In genomic region chr16:51757124-51757470, GRCh38 we compare ENCODE assay signal across 25 cellular contexts.
"Had no signal": no experiment of that assay in that cellular context is flagged by ENCODE, and none has a peak within 500 bp of the region (broad histone marks: within the 10 kb centered on the region; RNA-seq: fewer than 3 reads in every experiment).

No MANE protein-coding gene starts in this region.

- H3K4me1 Mint-ChIP-seq: memory B cell had no signal

- H3K27ac ChIP-seq: epithelial cell of prostate, gastrocnemius medialis, heart left ventricle, hepatocyte, prostate gland, right atrium auricular region, stomach, tibial artery had no signal

- ATAC-seq: esophagus mucosa; gastrocnemius medialis; heart left ventricle; naive thymus-derived CD4-positive, alpha-beta T cell; sciatic nerve had no signal

- H3K4me1 ChIP-seq: gastrocnemius medialis, heart left ventricle had no signal

- H3K4me3 Mint-ChIP-seq: dendritic cell treated with granulocyte-macrophage colony-stimulating factor and Interleukin-4, amounts not matched to agents 40 ng/mL and 50 ng/mL, for 4 days; endodermal cell; memory B cell; naive thymus-derived CD4-positive, alpha-beta T cell; nephron; type B pancreatic cell had no signal

- H3K36me3 Mint-ChIP-seq: memory B cell; naive thymus-derived CD4-positive, alpha-beta T cell; type B pancreatic cell had no signal

- H3K4me2 ChIP-seq: hepatocyte, smooth muscle cell had no signal

- H3K27me3 ChIP-seq: right atrium auricular region had no signal

- H3K27ac Mint-ChIP-seq: dendritic cell treated with granulocyte-macrophage colony-stimulating factor and Interleukin-4, amounts not matched to agents 40 ng/mL and 50 ng/mL, for 4 days; endodermal cell; memory B cell; naive thymus-derived CD4-positive, alpha-beta T cell; type B pancreatic cell had no signal

- H3K4me3 ChIP-seq: gastrocnemius medialis, heart left ventricle, hepatocyte, lung, prostate gland, right atrium auricular region, smooth muscle cell, stomach, tibial artery had no signal

- H3K9me3 Mint-ChIP-seq: dendritic cell treated with granulocyte-macrophage colony-stimulating factor and Interleukin-4, amounts not matched to agents 40 ng/mL and 50 ng/mL, for 4 days; endodermal cell; nephron; type B pancreatic cell had no signal

- H3K9me3 ChIP-seq: gastrocnemius medialis, heart left ventricle, prostate gland, right atrium auricular region, stomach, tibial artery had no signal

- H3K79me2 ChIP-seq: hepatocyte had no signal

- H3K36me3 ChIP-seq: gastrocnemius medialis, heart left ventricle, prostate gland, right atrium auricular region, stomach, tibial artery had no signal

- DNase-seq: effector CD8-positive, alpha-beta T cell; foreskin fibroblast; gastrocnemius medialis; heart left ventricle; naive thymus-derived CD4-positive, alpha-beta T cell; stimulated activated CD4-positive, alpha-beta T cell treated with anti-CD3 and anti-CD28 coated beads, Interleukin-12 subunit alpha, Interleukin-12 subunit beta, amount 100 ng/mL, for 4 hours; stimulated activated CD4-positive, alpha-beta T cell treated with anti-CD3 and anti-CD28 coated beads, Interleukin-1b, Interleukin-23, amount 100 ng/mL, for 48 hours; stimulated activated CD4-positive, alpha-beta T cell treated with anti-CD3 and anti-CD28 coated beads, Interleukin-4, amount 100 ng/mL, for 1 hour; stimulated activated CD8-positive, alpha-beta memory T cell treated with anti-CD3 and anti-CD28 coated beads, Interleukin-4, amount 100 ng/mL, for 48 hours; stimulated activated naive CD4-positive, alpha-beta T cell treated with Interleukin-2 at 50 U/mL for 16 hours; stomach; tibial artery had no signal

- H2AFZ ChIP-seq: hepatocyte had no signal
